1 cellular context compared by ENCODE assay signal in genomic region chr6:73520688-73521350, GRCh38.
TF ChIP-seq lines count a peak whose summit lies in the region.

Gene EEF1A1 (minus strand): TSS chr6:73521032. CDS start chr6:73520026, 1,006 bp downstream.

TF ChIP-seq in K562, 482 proteins besides CTCF, POLR2A, EP300 and RAD21 (continued from another document and continues in another):
- TF ChIP-seq ARID3A (IDR thresholded peaks at IDR 0.05; ENCODE audit: borderline replicate concordance, low read depth, low read length) (no peak), ZFP91 (CRISPR knock-in tag; IDR thresholded peaks at IDR 0.05) (no peak), E4F1 (CRISPR knock-in tag; IDR thresholded peaks at IDR 0.05; ENCODE audit: borderline replicate concordance) (no peak), MTA1 (IDR thresholded peaks at IDR 0.05; ENCODE audit: borderline replicate concordance) (0 out of 2 replicates have a peak, but pooled peaks have one; percentile 35), GATAD2B (IDR thresholded peaks at IDR 0.05; ENCODE audit: borderline replicate concordance) (no peak; the same call in 1 of the 2 replicates), PRMT5 (CRISPR knock-in tag; IDR thresholded peaks at IDR 0.05) (no peak), TAF7 (tag; IDR thresholded peaks at IDR 0.05) (peak; percentile 99), RBFOX2 (IDR thresholded peaks at IDR 0.05; ENCODE audit: low read depth, low read length) (peak; percentile 100), RBM14 (IDR thresholded peaks at IDR 0.05; ENCODE audit: borderline replicate concordance, insufficient read depth, low read depth, low read length) (peak; percentile 12; the same call in 1 of the 2 replicates), SRSF1 (IDR thresholded peaks at IDR 0.05; ENCODE audit: low read depth, low read length) (0 out of 2 replicates have a peak, but pooled peaks have one; percentile 60), ZFP30 (CRISPR knock-in tag; IDR thresholded peaks at IDR 0.05; ENCODE audit: borderline replicate concordance) (no peak), ZNF699 (CRISPR knock-in tag; IDR thresholded peaks at IDR 0.05; ENCODE audit: insufficient replicate concordance) (no peak), NR4A1 (CRISPR knock-in tag; IDR thresholded peaks at IDR 0.05) (0 out of 2 replicates have a peak, but pooled peaks have one; percentile 34), NR4A1 (tag; IDR thresholded peaks at IDR 0.05) (peak; percentile 47; the same call in 1 of the 2 replicates), PCBP2 (IDR thresholded peaks at IDR 0.05; ENCODE audit: low read depth, low read length, poor library complexity, severe bottlenecking) (no peak), BACH1 (tag; IDR thresholded peaks at IDR 0.05) (no peak), EP400 (IDR thresholded peaks at IDR 0.05) (peak; percentile 99), GTF2A2 (tag; IDR thresholded peaks at IDR 0.05) (peak; percentile 97), NFIC (IDR thresholded peaks at IDR 0.05) (peak; percentile 69), KAT2B (IDR thresholded peaks at IDR 0.05; ENCODE audit: low read depth, low read length) (no peak), ZBTB2 (IDR thresholded peaks at IDR 0.05) (peak; percentile 86), NFXL1 (CRISPR knock-in tag; IDR thresholded peaks at IDR 0.05) (no peak; the same call in 1 of the 2 replicates), TEAD1 (CRISPR knock-in tag; IDR thresholded peaks at IDR 0.05) (no peak; a peak in 1 of 4 replicates), HIVEP1 (CRISPR knock-in tag; IDR thresholded peaks at IDR 0.05) (peak; percentile 84; the same call in 1 of the 2 replicates), ZNF41 (CRISPR knock-in tag; conservative IDR thresholded peaks at IDR 0.05) (peak; percentile 77; the same call in 1 of the 2 replicates), CBX8 (IDR thresholded peaks at IDR 0.05; ENCODE audit: borderline replicate concordance, extremely low read depth, low read depth, low read length, poor library complexity, severe bottlenecking) (no peak), PBX2 (CRISPR knock-in tag; IDR thresholded peaks at IDR 0.05; ENCODE audit: low read depth) (no peak), PBX2 (tag; conservative IDR thresholded peaks at IDR 0.05; ENCODE audit: low read depth) (0 out of 2 replicates have a peak, but pooled peaks have one; percentile 33), HOXB6 (CRISPR knock-in tag; IDR thresholded peaks at IDR 0.05; ENCODE audit: borderline replicate concordance) (no peak), SRSF3 (IDR thresholded peaks at IDR 0.05; ENCODE audit: insufficient read depth, low read length) (no peak), ZNF518B (CRISPR knock-in tag; IDR thresholded peaks at IDR 0.05) (no peak), ZNF133 (CRISPR knock-in tag; IDR thresholded peaks at IDR 0.05) (no peak), ATF1 (CRISPR knock-in tag; IDR thresholded peaks at IDR 0.05) (peak; percentile 51; the same call in 1 of the 2 replicates), ATF1 (tag; IDR thresholded peaks at IDR 0.05) (peak; percentile 95), RNF219 (CRISPR knock-in tag; IDR thresholded peaks at IDR 0.05) (no peak), POU5F1 (IDR thresholded peaks at IDR 0.05; ENCODE audit: borderline replicate concordance, low read depth, low read length, partially characterized antibody) (no peak), POLR2B (IDR thresholded peaks at IDR 0.05; ENCODE audit: low read depth, partially characterized antibody) (peak; percentile 100), SRF (CRISPR knock-in tag; IDR thresholded peaks at IDR 0.05) (0 out of 4 replicates have a peak, but pooled peaks of 1 of the 2 experiments have one; percentile 48), CXXC5 (CRISPR knock-in tag; IDR thresholded peaks at IDR 0.05) (peak; percentile 87), ELF2 (CRISPR knock-in tag; IDR thresholded peaks at IDR 0.05) (no peak), ZNF165 (CRISPR knock-in tag; IDR thresholded peaks at IDR 0.05; ENCODE audit: borderline replicate concordance) (no peak), KLF13 (tag; IDR thresholded peaks at IDR 0.05; ENCODE audit: borderline replicate concordance, low read depth) (peak; percentile 64; the same call in 1 of the 2 replicates), HDGF (IDR thresholded peaks at IDR 0.05) (no peak), LCOR (CRISPR knock-in tag; IDR thresholded peaks at IDR 0.05) (peak; percentile 95), ZNF140 (CRISPR knock-in tag; IDR thresholded peaks at IDR 0.05) (no peak), E2F4 (CRISPR knock-in tag; IDR thresholded peaks at IDR 0.05; ENCODE audit: low read depth) (no peak)
